ENCODE assay signal across 13 cellular contexts in genomic region chr1:110347182-110347893, GRCh38. TPM values are rescaled to one million over a fixed set of nuclear protein-coding genes. Genes with fewer than 3 reads are reported as not detected.
DNase-seq lines count a peak whose midpoint lies in the region; ATAC-seq, FAIRE-seq and TF ChIP-seq lines count a peak whose summit lies in the region.
"Had no signal": no experiment of that assay in that cellular context is flagged by ENCODE, and none has a peak within 500 bp of the region (broad histone marks: within the 10 kb centered on the region; RNA-seq: fewer than 3 reads in every experiment).

No MANE protein-coding gene starts in this region.

- H3K4me3 Mint-ChIP-seq in T-helper 2 cell treated with Interferon-gamma antibody and Interleukin-4, amounts not matched to agents 5 μg/mL and 100 μg/mL, for 36 hours: peak overlapping the region; percentile 57
- peak overlapping the region; percentile 50 for H3K4me3 Mint-ChIP-seq in neural progenitor cell

- H3K27me3 ChIP-seq in GM12878 (replicated peaks in 1 of 2; ENCODE audit: control insufficient read depth in 2 of 2, insufficient read depth in 2 of 2, low read length in 1 of 2) (no peaks in the 10 kb centered on the region), neural progenitor cell (no peaks in the 10 kb centered on the region)
- H3K27me3 ChIP-seq: sigmoid colon had no signal

- RAD21 ChIA-PET in GM12878 (lab: Charles Lee; ENCODE audit: unreplicated experiment): interaction anchor here (1.4 to 6.2 kb wide), 3 partner anchors 9 to 40 kb away, joined by 4 to 42 read pairs (median 35); partner anchors contain the start of gene RBM15

- in situ Hi-C loops in GM12878 (cut with MboI): no loop called here

- H3K4me1 ChIP-seq in HEK293 (ENCODE audit: control insufficient read depth, insufficient read depth, low read length) (peaks cover 25% of the 10 kb centered on the region), GM12878 (ENCODE audit: control insufficient read depth, insufficient read depth, low read length) (peaks cover 10% of the 10 kb centered on the region), neural progenitor cell (peaks cover 80% of the 10 kb centered on the region)

- no peak for TF ChIP-seq CTCF in HEK293 (tag by site-specific recombination; IDR thresholded peaks at IDR 0.05)
- no peak for TF ChIP-seq CTCF in GM12878 (IDR thresholded peaks at IDR 0.05 in 2 of 3, conservative IDR thresholded peaks at IDR 0.05 in 1 of 3; ENCODE audit: control insufficient read depth in 2 of 3, extremely low read depth in 1 of 3, insufficient read depth in 1 of 3, low read depth in 3 of 3, low read length in 3 of 3)
- no peak for TF ChIP-seq CTCF in neural progenitor cell (IDR thresholded peaks at IDR 0.05)

- POLR2A ChIA-PET in HEK293 (lab: Yijun Ruan, JAX): interaction anchor here (4.1 kb wide), 1 partner anchor 8 kb away, joined by 30 read pairs; the partner anchor contains the start of gene RBM15
- POLR2A ChIA-PET in GM12878 (lab: Charles Lee): interaction anchor here (1.1 to 4.3 kb wide), 10 partner anchors 9 to 61 kb away, joined by 3 to 34 read pairs (median 4); partner anchors contain the start of gene RBM15

- peaks cover 16% of the 10 kb centered on the region for H3F3A ChIP-seq in neural progenitor cell (ENCODE audit: low read depth)

- CTCF ChIA-PET in HEK293 (lab: Yijun Ruan, JAX): interaction anchor here (1.0 to 1.7 kb wide), 2 partner anchors 9 to 139 kb away, joined by 4 to 7 read pairs; no protein-coding TSS in a partner anchor
- CTCF ChIA-PET in GM12878 (lab: Yijun Ruan, JAX): interaction anchor here (0.9 to 3.8 kb wide), 7 partner anchors 8 to 144 kb away, joined by 3 to 31 read pairs (median 4); partner anchors contain the start of gene RBM15

- H3K9me3 Mint-ChIP-seq in T-helper 2 cell treated with Interferon-gamma antibody and Interleukin-4, amounts not matched to agents 5 μg/mL and 100 μg/mL, for 36 hours: no peaks in the 10 kb centered on the region
- H3K9me3 Mint-ChIP-seq in neural progenitor cell: no peaks in the 10 kb centered on the region

- no peak for FAIRE-seq in GM12878 (lab: Jason Lieb, UNC)

- intact Hi-C loops in GM12878 (cut with micrococcal nuclease; ENCODE audit: unreplicated experiment): no loop called here

- H3K9ac ChIP-seq in GM12878 (ENCODE audit: control insufficient read depth, insufficient read depth, low read length) (peak overlapping the region; percentile 12; the same call in 1 of the 2 replicates), neural progenitor cell (peak overlapping the region; percentile 32)

- TF ChIP-seq POLR2A in GM12878 (IDR thresholded peaks at IDR 0.05; ENCODE audit: low read depth, low read length): peak; percentile 40; the same call in 1 of the 2 replicates

- H2AFZ ChIP-seq in GM12878 (ENCODE audit: control insufficient read depth, low read depth, low read length) (no peak overlapping the region), neural progenitor cell (replicated peaks) (no peak overlapping the region)

- no peak for DNase-seq in T-helper 2 cell treated with Interferon-gamma antibody and Interleukin-4, amounts not matched to agents 5 μg/mL and 100 μg/mL, for 36 hours (ENCODE audit: low spot score)
- DNase-seq in T-helper 2 cell (no peak), GM12878 (ENCODE audit: low read depth, low spot score) (no peak), neural progenitor cell (ENCODE audit: low spot score) (no peak), mucosa of gallbladder (ENCODE audit: low spot score) (no peak), amygdala (lab: John Stamatoyannopoulos, UW) (no peak), NCI-H524 (lab: John Stamatoyannopoulos, UW) (no peak)
- DNase-seq: activated T-cell treated with anti-CD3 and anti-CD28 coated beads for 4 hours; cerebellar nuclear complex; foreskin fibroblast; NK-92 treated with Interleukin-12 subunit alpha and Interleukin-12 subunit beta, amount 100 ng/mL, for 24 hours; sigmoid colon had no signal

- SMC1A ChIA-PET in GM12878 (lab: Charles Lee; ENCODE audit: uncharacterized antibody, unreplicated experiment): interaction anchor here (0.7 to 5.8 kb wide), 12 partner anchors 8 to 113 kb away, joined by 3 to 51 read pairs (median 6); partner anchors contain the start of genes LAMTOR5 and RBM15

- H3K27me3 Mint-ChIP-seq in T-helper 2 cell treated with Interferon-gamma antibody and Interleukin-4, amounts not matched to agents 5 μg/mL and 100 μg/mL, for 36 hours (ENCODE audit: low read depth): no peaks in the 10 kb centered on the region
- H3K27me3 Mint-ChIP-seq in neural progenitor cell (ENCODE audit: insufficient read depth, low read depth): no peaks in the 10 kb centered on the region

- H3K27ac Mint-ChIP-seq in T-helper 2 cell treated with Interferon-gamma antibody and Interleukin-4, amounts not matched to agents 5 μg/mL and 100 μg/mL, for 36 hours: no peak overlapping the region
- no peak overlapping the region for H3K27ac Mint-ChIP-seq in neural progenitor cell

- peaks cover 17 to 64% of the 10 kb centered on the region in 2 experiments for H3K36me3 ChIP-seq in HEK293 (ENCODE audit: control insufficient read depth in 2 of 2, insufficient read depth in 1 of 2, low read length in 2 of 2)
- H3K36me3 ChIP-seq in GM12878 (ENCODE audit: control insufficient read depth in 2 of 2, insufficient read depth in 2 of 2, low read length in 1 of 2): peaks cover 4 to 14% of the 10 kb centered on the region in 2 experiments
- H3K36me3 ChIP-seq in neural progenitor cell: peaks cover 38% of the 10 kb centered on the region

- H3K79me2 ChIP-seq in GM12878 (ENCODE audit: control insufficient read depth, insufficient read depth, low read length): peaks cover 100% of the 10 kb centered on the region
- peaks cover 100% of the 10 kb centered on the region for H3K79me2 ChIP-seq in neural progenitor cell (ENCODE audit: low read depth)

- ATAC-seq in GM12878: peak; percentile 46

- 20% methylated on average over 14 of the region's 14 CpGs for WGBS in GM12878 (ENCODE audit: insufficient coverage, insufficient replicate concordance, low lambda C conversion rate, missing lambda C conversion rate)

- peaks cover 64% of the 10 kb centered on the region for H3K36me3 Mint-ChIP-seq in T-helper 2 cell treated with Interferon-gamma antibody and Interleukin-4, amounts not matched to agents 5 μg/mL and 100 μg/mL, for 36 hours (ENCODE audit: low read depth)
- H3K36me3 Mint-ChIP-seq in neural progenitor cell: peaks cover 10% of the 10 kb centered on the region

- H3K4me3 ChIP-seq in HEK293 (ENCODE audit: low read depth, low read length): no peak overlapping the region
- peak overlapping the region; percentile 47 for H3K4me3 ChIP-seq in GM12878
- peak overlapping the region; percentile 22 for H3K4me3 ChIP-seq in neural progenitor cell
- H3K4me3 ChIP-seq: sigmoid colon had no signal

- H3K4me2 ChIP-seq in GM12878 (ENCODE audit: control insufficient read depth, insufficient read depth) (peak overlapping the region; percentile 53), neural progenitor cell (peak overlapping the region; percentile 86)

- H3K4me1 Mint-ChIP-seq in T-helper 2 cell treated with Interferon-gamma antibody and Interleukin-4, amounts not matched to agents 5 μg/mL and 100 μg/mL, for 36 hours (ENCODE audit: low read depth): peaks cover 64% of the 10 kb centered on the region
- peaks cover 65% of the 10 kb centered on the region for H3K4me1 Mint-ChIP-seq in neural progenitor cell

- H3K9me3 ChIP-seq in HEK293 (ENCODE audit: control insufficient read depth, insufficient read depth, low read depth, low read length) (no peaks in the 10 kb centered on the region), GM12878 (replicated peaks; ENCODE audit: control insufficient read depth, insufficient read depth, low read length) (no peaks in the 10 kb centered on the region), neural progenitor cell (ENCODE audit: low read depth) (no peaks in the 10 kb centered on the region)
- H3K9me3 ChIP-seq: sigmoid colon had no signal

- TF ChIP-seq RAD21 in GM12878 (IDR thresholded peaks at IDR 0.05; ENCODE audit: insufficient read depth, low read depth, low read length): no peak

- BruUV-seq in GM12878 (replicated peaks; lab: Mats Ljungman, UMichigan): no TSS peak

- peak overlapping the region; percentile 13; the same call in 1 of the 2 replicates for H3K27ac ChIP-seq in HEK293 (ENCODE audit: extremely low read depth, low read depth, low read length)
- H3K27ac ChIP-seq in GM12878 (ENCODE audit: control insufficient read depth, insufficient read depth): peak overlapping the region; percentile 23; the same call in 1 of the 2 replicates
- H3K27ac ChIP-seq in neural progenitor cell: peak overlapping the region; percentile 8

- no peaks in the 10 kb centered on the region for H4K20me1 ChIP-seq in GM12878 (ENCODE audit: control insufficient read depth, insufficient read depth)
- peaks cover 100% of the 10 kb centered on the region for H4K20me1 ChIP-seq in neural progenitor cell (ENCODE audit: low read depth)

- no peak for TF ChIP-seq EP300 in GM12878 (IDR thresholded peaks at IDR 0.05; ENCODE audit: borderline replicate concordance in 1 of 2, control insufficient read depth in 1 of 2, low read depth in 2 of 2, low read length in 2 of 2)

RNA-seq across cellular contexts. Expression of gene RBM15, which starts 8.2 kb away (rescaled TPM):
- total RNA-seq in GM12878 (2013; cell fraction: nucleolus; rRNA removed): 214 and 247 TPM in 2 replicates
- total RNA-seq in GM12878 (2014; rRNA removed) (62.5 and 63.2 TPM in 2 replicates), GM12878 (2014; rRNA removed; fragmentation: Illumina TruSeq; extraction: Trizol) (44.4 and 47.3 TPM in 2 replicates), GM12878 (2021) (47.8 and 51.6 TPM in 2 replicates), neural progenitor cell (ENCODE audit: low replicate concordance) (66.9 and 83.7 TPM in 2 replicates), mucosa of gallbladder (23.8 TPM)
- polyA plus RNA-seq in GM12878 (2011; ENCODE audit: low read depth): 8.2 TPM
- polyA plus RNA-seq in GM12878 (2011; rRNA removed) (25.6 and 31.2 TPM in 2 replicates), GM12878 (2014; fragmentation: Illumina TruSeq; extraction: Trizol) (11.3 and 15.6 TPM in 2 replicates), GM12878 (2014; fragmentation: Nextera tagmentation; extraction: Ambion mirVana) (1 to 10 TPM; 3.1 to 3.6 TPM), GM12878 (2014; rRNA removed) (26.7 and 27.0 TPM in 2 replicates), GM12878 (2016; fragmentation: Nextera tagmentation; extraction: Ambion mirVana) (10 to 100 TPM; 25.1 to 26.4 TPM)
- polyA plus RNA-seq in GM12878 (2011; cell fraction: cytosol; rRNA removed): 32.2 and 32.8 TPM in 2 replicates
- polyA plus RNA-seq in GM12878 (2011; cell fraction: nucleus; rRNA removed): 43.3 and 43.7 TPM in 2 replicates
- 14.8 and 17.7 TPM in 2 replicates for polyA plus RNA-seq in GM12878 (2012)
- polyA minus RNA-seq in GM12878 (2011; rRNA and poly(A)+ RNA removed): 141 and 217 TPM in 2 replicates
- 43.8 and 44.7 TPM in 2 replicates for polyA minus RNA-seq in GM12878 (2011; cell fraction: cytosol; rRNA and poly(A)+ RNA removed)
- 156 and 252 TPM in 2 replicates for polyA minus RNA-seq in GM12878 (2011; cell fraction: nucleus; rRNA and poly(A)+ RNA removed)

RNA-seq across cellular contexts. Expression of gene SLC16A4, which starts 43.5 kb away (rescaled TPM):
- 2.3 and 3.2 TPM in 2 replicates for total RNA-seq in GM12878 (2013; cell fraction: nucleolus; rRNA removed)
- total RNA-seq in GM12878 (2014; rRNA removed): 0.17 and 0.22 TPM in 2 replicates
- total RNA-seq in GM12878 (2014; rRNA removed; fragmentation: Illumina TruSeq; extraction: Trizol): 0.09 and 0.13 TPM in 2 replicates
- total RNA-seq in GM12878 (2021): not detected in 2 replicates
- 0.39 TPM for polyA plus RNA-seq in GM12878 (2011; ENCODE audit: low read depth)
- polyA plus RNA-seq in GM12878 (2011; rRNA removed): 0.57 and 0.95 TPM in 2 replicates
- 0.18 and 0.27 TPM in 2 replicates for polyA plus RNA-seq in GM12878 (2011; cell fraction: cytosol; rRNA removed)
- polyA plus RNA-seq in GM12878 (2011; cell fraction: nucleus; rRNA removed): 0.44 and 0.76 TPM in 2 replicates
- 0.48 and 0.62 TPM in 2 replicates for polyA plus RNA-seq in GM12878 (2012)
- polyA plus RNA-seq in GM12878 (2014; fragmentation: Illumina TruSeq; extraction: Trizol): 0.26 and 0.52 TPM in 2 replicates
- polyA plus RNA-seq in GM12878 (2014; fragmentation: Nextera tagmentation; extraction: Ambion mirVana): under 1 TPM; 0.15 to 0.45 TPM
- polyA plus RNA-seq in GM12878 (2014; rRNA removed): 0.08 and 0.26 TPM in 2 replicates
- 1 to 10 TPM; 2.1 to 2.2 TPM for polyA plus RNA-seq in GM12878 (2016; fragmentation: Nextera tagmentation; extraction: Ambion mirVana)
- polyA minus RNA-seq in GM12878 (2011; rRNA and poly(A)+ RNA removed): 0.36 and 0.88 TPM in 2 replicates
- polyA minus RNA-seq in GM12878 (2011; cell fraction: cytosol; rRNA and poly(A)+ RNA removed): not detected in 2 replicates
- polyA minus RNA-seq in GM12878 (2011; cell fraction: nucleus; rRNA and poly(A)+ RNA removed): 0.38 TPM in 1 of 2 replicates, not detected in the other
- 0.28 and 0.56 TPM in 2 replicates for total RNA-seq in neural progenitor cell (ENCODE audit: low replicate concordance)
- 52.3 TPM for total RNA-seq in mucosa of gallbladder

Comparison
In these comparisons a context has a peak if more than half of its experiments do, and no peak if none do; other contexts are left out.
1. RNA of gene SLC16A4, which starts 43.5 kb away (total RNA-seq): 52.3 TPM in mucosa of gallbladder (single experiment); 0.28 to 0.56 TPM in neural progenitor cell and 0.09 to 3.2 TPM in GM12878; every median in the first group is over 10 times any median in the second.
2. Peak in every context shown above with its lines, with median percentiles within 50 percentile points of each other: H3K27ac ChIP-seq.